In the genomic region with DNA sequence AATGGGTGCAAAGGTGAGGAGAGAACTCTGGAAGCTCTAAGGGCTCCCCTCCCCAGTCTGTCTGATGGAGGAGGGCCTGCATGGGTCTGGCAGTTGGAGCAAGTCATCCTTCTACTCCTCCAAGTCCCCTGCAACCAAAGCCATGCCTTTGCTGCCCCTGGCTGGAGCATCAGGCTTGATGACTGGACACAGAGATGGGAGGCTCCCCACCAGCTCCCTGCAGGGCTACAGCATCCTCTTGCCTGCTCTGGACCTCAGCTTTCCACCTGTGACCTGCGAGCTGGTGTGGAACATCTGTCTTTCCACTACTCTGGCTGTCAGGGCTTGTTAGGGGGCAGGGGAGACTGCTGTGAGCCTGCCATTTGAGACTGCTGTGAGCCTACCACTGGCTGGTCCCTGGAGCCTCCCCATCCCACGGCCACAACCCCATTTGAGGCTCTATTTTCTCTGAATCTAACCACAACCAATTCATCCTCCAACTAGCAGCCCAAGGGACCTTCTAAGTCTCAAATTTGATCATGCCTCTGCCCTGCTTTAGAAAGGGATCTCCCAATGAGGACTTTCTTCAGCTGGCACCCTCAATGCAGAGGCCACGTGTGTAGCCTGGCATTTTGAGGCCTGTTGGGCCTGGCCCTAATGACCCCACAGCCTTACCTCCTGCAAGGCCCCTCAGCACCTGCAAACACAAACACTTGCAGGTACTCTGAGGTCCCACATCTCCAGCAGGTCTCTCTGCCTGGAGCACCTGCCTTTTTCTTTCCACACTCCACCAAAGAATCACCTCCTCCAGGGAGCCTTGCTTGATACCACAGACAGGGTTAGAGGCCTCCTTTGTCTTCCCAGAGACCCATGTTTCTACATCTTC, we compare ENCODE assay signal across 18 cellular contexts. TPM values are rescaled to one million over a fixed set of nuclear protein-coding genes. Genes with fewer than 3 reads are reported as not detected.
A peak's percentile ranks its signal among the peaks of the same experiment; 100 is the strongest.
DNase-seq lines count a peak whose midpoint lies in the region; ATAC-seq, FAIRE-seq and TF ChIP-seq lines count a peak whose summit lies in the region.
"Had no signal": no experiment of that assay in that cellular context is flagged by ENCODE, and none has a peak within 500 bp of the region (broad histone marks: within the 10 kb centered on the region; RNA-seq: fewer than 3 reads in every experiment).

No MANE protein-coding gene starts in this region.

- H3K4me2 ChIP-seq in GM12878 (ENCODE audit: control insufficient read depth, insufficient read depth) = no peak overlapping the region

- no peaks in the 10 kb centered on the region for H3K36me3 ChIP-seq in GM12878 (ENCODE audit: control insufficient read depth in 2 of 2, insufficient read depth in 2 of 2, low read length in 1 of 2)
- H3K36me3 ChIP-seq in sigmoid colon = no peaks in the 10 kb centered on the region
- H3K36me3 ChIP-seq: SJCRH30 had no signal

- CTCF ChIA-PET in GM12878 (lab: Yijun Ruan, JAX) = interaction anchor here (0.8 to 2.0 kb wide), 4 partner anchors 12 to 99 kb away, joined by 3 to 7 read pairs (median 3); no protein-coding TSS in a partner anchor

- TF ChIP-seq EP300 in GM12878 (IDR thresholded peaks at IDR 0.05; ENCODE audit: borderline replicate concordance in 1 of 2, control insufficient read depth in 1 of 2, low read depth in 2 of 2, low read length in 2 of 2) (no peak), sigmoid colon (IDR thresholded peaks at IDR 0.05) (no peak)

- H3K4me3 ChIP-seq in GM12878 = no peak overlapping the region
- H3K4me3 ChIP-seq in sigmoid colon = no peak overlapping the region
- H3K4me3 ChIP-seq: SJCRH30 had no signal

- no peak overlapping the region for H3K27ac Mint-ChIP-seq in natural killer cell treated with Interleukin-12 subunit alpha and Interleukin-12 subunit beta and Interleukin-15 and Interleukin-18, amount 100 ng/mL, for 72 hours
- no peak overlapping the region for H3K27ac Mint-ChIP-seq in natural killer cell

- FAIRE-seq in GM12878 (lab: Jason Lieb, UNC) = no peak

- no peaks in the 10 kb centered on the region for H3K27me3 ChIP-seq in GM12878 (replicated peaks in 1 of 2; ENCODE audit: control insufficient read depth in 2 of 2, insufficient read depth in 2 of 2, low read length in 1 of 2)
- no peaks in the 10 kb centered on the region for H3K27me3 ChIP-seq in sigmoid colon
- H3K27me3 ChIP-seq: SJCRH30 had no signal

- no peak overlapping the region for H2AFZ ChIP-seq in GM12878 (ENCODE audit: control insufficient read depth, low read depth, low read length)

- no peaks in the 10 kb centered on the region for H3K36me3 Mint-ChIP-seq in natural killer cell treated with Interleukin-12 subunit alpha and Interleukin-12 subunit beta and Interleukin-15 and Interleukin-18, amount 100 ng/mL, for 72 hours
- no peaks in the 10 kb centered on the region for H3K36me3 Mint-ChIP-seq in natural killer cell
- H3K36me3 Mint-ChIP-seq: CD4-positive, CD25-positive, alpha-beta regulatory T cell had no signal

- peak in 1 of 2 donors; percentile 6 for ATAC-seq in natural killer cell treated with Interleukin-12 subunit alpha and Interleukin-12 subunit beta and Interleukin-15 and Interleukin-18, amount 100 ng/mL, for 72 hours
- ATAC-seq in natural killer cell (no peak), GM12878 (no peak), HG02763 (IDR thresholded peaks at IDR 0.05; ENCODE audit: unreplicated experiment) (no peak), HG02938 (IDR thresholded peaks at IDR 0.05; ENCODE audit: unreplicated experiment) (no peak)
- ATAC-seq: PC-3 had no signal

- no peak overlapping the region for H3K4me3 Mint-ChIP-seq in natural killer cell treated with Interleukin-12 subunit alpha and Interleukin-12 subunit beta and Interleukin-15 and Interleukin-18, amount 100 ng/mL, for 72 hours
- no peak overlapping the region for H3K4me3 Mint-ChIP-seq in natural killer cell
- H3K4me3 Mint-ChIP-seq: CD4-positive, CD25-positive, alpha-beta regulatory T cell had no signal

- H3K9me3 Mint-ChIP-seq in natural killer cell treated with Interleukin-12 subunit alpha and Interleukin-12 subunit beta and Interleukin-15 and Interleukin-18, amount 100 ng/mL, for 72 hours = no peaks in the 10 kb centered on the region
- H3K9me3 Mint-ChIP-seq in natural killer cell = no peaks in the 10 kb centered on the region

- POLR2A ChIA-PET in GM12878 (lab: Charles Lee) = interaction anchor here (0.6 kb wide), 1 partner anchor 140 kb away, joined by 3 read pairs; a partner anchor contains a TSS

- no peak for TF ChIP-seq RAD21 in GM12878 (IDR thresholded peaks at IDR 0.05; ENCODE audit: insufficient read depth, low read depth, low read length)

- no peaks in the 10 kb centered on the region for H4K20me1 ChIP-seq in GM12878 (ENCODE audit: control insufficient read depth, insufficient read depth)

- no TSS peak for BruUV-seq in GM12878 (replicated peaks; lab: Mats Ljungman, UMichigan)

- peaks cover 3% of the 10 kb centered on the region for H3K4me1 ChIP-seq in GM12878 (ENCODE audit: control insufficient read depth, insufficient read depth, low read length)
- H3K4me1 ChIP-seq in sigmoid colon = no peaks in the 10 kb centered on the region
- H3K4me1 ChIP-seq: SJCRH30 had no signal

- H3K4me1 Mint-ChIP-seq in natural killer cell treated with Interleukin-12 subunit alpha and Interleukin-12 subunit beta and Interleukin-15 and Interleukin-18, amount 100 ng/mL, for 72 hours (ENCODE audit: low read depth in 2 of 2) = peaks cover 6 to 9% of the 10 kb centered on the region in 2 donors
- H3K4me1 Mint-ChIP-seq in natural killer cell = peaks cover 0 to 11% of the 10 kb centered on the region in 2 donors

- H3K79me2 ChIP-seq in GM12878 (ENCODE audit: control insufficient read depth, insufficient read depth, low read length) = no peaks in the 10 kb centered on the region

- TF ChIP-seq CTCF in natural killer cell (IDR thresholded peaks at IDR 0.05) (no peak), GM12878 (IDR thresholded peaks at IDR 0.05 in 2 of 3, conservative IDR thresholded peaks at IDR 0.05 in 1 of 3; ENCODE audit: control insufficient read depth in 2 of 3, extremely low read depth in 1 of 3, insufficient read depth in 1 of 3, low read depth in 3 of 3, low read length in 3 of 3) (no peak), sigmoid colon (IDR thresholded peaks at IDR 0.05) (no peak)

- RAD21 ChIA-PET in GM12878 (lab: Charles Lee; ENCODE audit: unreplicated experiment) = no interaction called here

- H3K27me3 Mint-ChIP-seq in natural killer cell treated with Interleukin-12 subunit alpha and Interleukin-12 subunit beta and Interleukin-15 and Interleukin-18, amount 100 ng/mL, for 72 hours = no peaks in the 10 kb centered on the region
- H3K27me3 Mint-ChIP-seq in natural killer cell (ENCODE audit: low read depth in 2 of 2) = peaks cover 0 to 2% of the 10 kb centered on the region in 2 donors

- in situ Hi-C loops in GM12878 (cut with MboI) = no loop called here

- SMC1A ChIA-PET in GM12878 (lab: Charles Lee; ENCODE audit: uncharacterized antibody, unreplicated experiment) = interaction anchor here (1.5 kb wide), 1 partner anchor 14 kb away, joined by 3 read pairs; no protein-coding TSS in a partner anchor

- 26% methylated on average over 3 of the region's 3 CpGs for WGBS in GM12878 (ENCODE audit: insufficient coverage, insufficient replicate concordance, low lambda C conversion rate, missing lambda C conversion rate)
- 75 to 85% methylated on average over 3 of the region's 3 CpGs for WGBS in sigmoid colon, 2 donors

- H3K9me3 ChIP-seq in GM12878 (replicated peaks; ENCODE audit: control insufficient read depth, insufficient read depth, low read length) = no peaks in the 10 kb centered on the region
- H3K9me3 ChIP-seq in sigmoid colon = no peaks in the 10 kb centered on the region
- H3K9me3 ChIP-seq: SJCRH30 had no signal

- peak; percentile 28 for DNase-seq in natural killer cell treated with Interleukin-12 subunit alpha and Interleukin-12 subunit beta and Interleukin-15 and Interleukin-18, amount 100 ng/mL, for 72 hours (ENCODE audit: low spot score)
- no peak for DNase-seq in natural killer cell
- DNase-seq in GM12878 (ENCODE audit: low read depth, low spot score) = no peak
- DNase-seq in sigmoid colon = no peak
- no peak for DNase-seq in NCI-H510A treated with DMSO at 0.1 percent for 48 hours (lab: John Stamatoyannopoulos, UW)
- DNase-seq: Calu3; CD4-positive, CD25-positive, alpha-beta regulatory T cell; DMS53; IMR-90; NCI-H2029 treated with DMSO at 0.1 percent for 48 hours; NCI-H446 treated with DMSO at 0.1 percent for 48 hours; NCI-H748 treated with DMSO at 0.1 percent for 48 hours; PC-3; SJCRH30 had no signal

- H3K27ac ChIP-seq in GM12878 (ENCODE audit: control insufficient read depth, insufficient read depth) (no peak overlapping the region), sigmoid colon (peak overlapping the region in 3 of 4 donors; percentile 1 to 18 (median 5))
- H3K27ac ChIP-seq: RWPE1, SJCRH30 had no signal

- H3K9ac ChIP-seq in GM12878 (ENCODE audit: control insufficient read depth, insufficient read depth, low read length) = no peak overlapping the region

- TF ChIP-seq POLR2A in GM12878 (IDR thresholded peaks at IDR 0.05; ENCODE audit: low read depth, low read length) = no peak
- no peak for TF ChIP-seq POLR2A in sigmoid colon (IDR thresholded peaks at IDR 0.05)

- intact Hi-C loops in natural killer cell (cut with micrococcal nuclease) = no loop called here
- intact Hi-C loops in GM12878 (cut with micrococcal nuclease; ENCODE audit: unreplicated experiment) = no loop called here
- intact Hi-C loops in sigmoid colon (cut with DNase I) = no loop called here

RNA-seq across cellular contexts. Expression of a gene that starts 9.9 kb away (rescaled TPM):
- not detected for total RNA-seq in natural killer cell treated with Interleukin-12 subunit alpha and Interleukin-12 subunit beta and Interleukin-15 and Interleukin-18, amount 100 ng/mL, for 72 hours
- total RNA-seq in natural killer cell = under 1 TPM in 2 of 3 donors, not detected in 1; 0.24 to 0.40 TPM
- 0.21 TPM in 1 of 2 replicates, not detected in the other for total RNA-seq in GM12878 (2013; cell fraction: nucleolus; rRNA removed)
- total RNA-seq in GM12878 (2014; rRNA removed) = 0.23 TPM in 1 of 2 replicates, not detected in the other
- 0.14 TPM in 1 of 2 replicates, not detected in the other for total RNA-seq in GM12878 (2014; rRNA removed; fragmentation: Illumina TruSeq; extraction: Trizol)
- 0.21 and 0.66 TPM in 2 replicates for total RNA-seq in GM12878 (2021)
- polyA plus RNA-seq in GM12878 (2011; ENCODE audit: low read depth) = not detected
- not detected in 2 replicates for polyA plus RNA-seq in GM12878 (2011; rRNA removed)
- polyA plus RNA-seq in GM12878 (2011; cell fraction: cytosol; rRNA removed) = not detected in 2 replicates
- polyA plus RNA-seq in GM12878 (2011; cell fraction: nucleus; rRNA removed) = 0.15 and 0.35 TPM in 2 replicates
- polyA plus RNA-seq in GM12878 (2012) = 0.12 and 0.15 TPM in 2 replicates
- 0.10 TPM in 1 of 2 replicates, not detected in the other for polyA plus RNA-seq in GM12878 (2014; fragmentation: Illumina TruSeq; extraction: Trizol)
- polyA plus RNA-seq in GM12878 (2014; fragmentation: Nextera tagmentation; extraction: Ambion mirVana) = under 1 TPM in 1 of 2 experiments, not detected in 1; 0.05 TPM
- 0.52 and 0.90 TPM in 2 replicates for polyA plus RNA-seq in GM12878 (2014; rRNA removed)
- under 1 TPM in 1 of 2 experiments, not detected in 1; 0.24 TPM for polyA plus RNA-seq in GM12878 (2016; fragmentation: Nextera tagmentation; extraction: Ambion mirVana)
- not detected in 2 replicates for polyA minus RNA-seq in GM12878 (2011; rRNA and poly(A)+ RNA removed)
- not detected in 2 replicates for polyA minus RNA-seq in GM12878 (2011; cell fraction: cytosol; rRNA and poly(A)+ RNA removed)
- not detected in 2 replicates for polyA minus RNA-seq in GM12878 (2011; cell fraction: nucleus; rRNA and poly(A)+ RNA removed)
- 1 to 10 TPM in 3 of 4 donors, not detected in 1; 1.2 to 2.6 (median 2.5) TPM for total RNA-seq in sigmoid colon
- polyA plus RNA-seq in sigmoid colon = 1 to 10 TPM; 2.4 to 5.5 (median 2.5) TPM
- total RNA-seq: Calu3; CD4-positive, CD25-positive, alpha-beta regulatory T cell; HT1080; IMR-90; SJCRH30 had no signal
- polyA plus RNA-seq: CD4-positive, CD25-positive, alpha-beta regulatory T cell had no signal

RNA-seq across cellular contexts. Expression of a gene that starts 26.0 kb away (rescaled TPM):
- under 1 TPM in 1 of 2 donors, not detected in 1; 0.95 TPM for total RNA-seq in natural killer cell treated with Interleukin-12 subunit alpha and Interleukin-12 subunit beta and Interleukin-15 and Interleukin-18, amount 100 ng/mL, for 72 hours
- under 1 TPM; 0.02 to 0.88 (median 0.50) TPM for total RNA-seq in natural killer cell
- total RNA-seq in GM12878 (2013; cell fraction: nucleolus; rRNA removed) = 89.0 and 109 TPM in 2 replicates
- 1.9 and 3.0 TPM in 2 replicates for total RNA-seq in GM12878 (2014; rRNA removed)
- 1.2 and 1.6 TPM in 2 replicates for total RNA-seq in GM12878 (2014; rRNA removed; fragmentation: Illumina TruSeq; extraction: Trizol)
- 3.6 and 5.2 TPM in 2 replicates for total RNA-seq in GM12878 (2021)
- polyA plus RNA-seq in GM12878 (2011; ENCODE audit: low read depth) = 1.6 TPM
- polyA plus RNA-seq in GM12878 (2011; rRNA removed) = 7.2 and 11.0 TPM in 2 replicates
- 13.6 and 18.5 TPM in 2 replicates for polyA plus RNA-seq in GM12878 (2011; cell fraction: cytosol; rRNA removed)
- 111 and 113 TPM in 2 replicates for polyA plus RNA-seq in GM12878 (2011; cell fraction: nucleus; rRNA removed)
- polyA plus RNA-seq in GM12878 (2012) = 5.5 and 5.6 TPM in 2 replicates
- polyA plus RNA-seq in GM12878 (2014; fragmentation: Illumina TruSeq; extraction: Trizol) = 1.8 and 1.9 TPM in 2 replicates
- polyA plus RNA-seq in GM12878 (2014; fragmentation: Nextera tagmentation; extraction: Ambion mirVana) = under 1 TPM; 0.15 to 0.31 TPM
- 3.5 and 7.0 TPM in 2 replicates for polyA plus RNA-seq in GM12878 (2014; rRNA removed)
- polyA plus RNA-seq in GM12878 (2016; fragmentation: Nextera tagmentation; extraction: Ambion mirVana) = under 1 TPM; 0.20 to 0.27 TPM
- 17.6 and 36.7 TPM in 2 replicates for polyA minus RNA-seq in GM12878 (2011; rRNA and poly(A)+ RNA removed)
- polyA minus RNA-seq in GM12878 (2011; cell fraction: cytosol; rRNA and poly(A)+ RNA removed) = 12.2 and 14.6 TPM in 2 replicates
- 33.4 and 53.6 TPM in 2 replicates for polyA minus RNA-seq in GM12878 (2011; cell fraction: nucleus; rRNA and poly(A)+ RNA removed)
- 100 to 1,000 TPM in 1 of 4 donors, 10 to 100 TPM in 3; 38.2 to 104 (median 66.9) TPM for total RNA-seq in sigmoid colon
- polyA plus RNA-seq in sigmoid colon = 10 to 100 TPM in 1 of 3 donors, 1 to 10 TPM in 2; 1.8 to 15.9 (median 2.4) TPM
- polyA plus RNA-seq: CD4-positive, CD25-positive, alpha-beta regulatory T cell had no signal
